In the genomic region with DNA sequence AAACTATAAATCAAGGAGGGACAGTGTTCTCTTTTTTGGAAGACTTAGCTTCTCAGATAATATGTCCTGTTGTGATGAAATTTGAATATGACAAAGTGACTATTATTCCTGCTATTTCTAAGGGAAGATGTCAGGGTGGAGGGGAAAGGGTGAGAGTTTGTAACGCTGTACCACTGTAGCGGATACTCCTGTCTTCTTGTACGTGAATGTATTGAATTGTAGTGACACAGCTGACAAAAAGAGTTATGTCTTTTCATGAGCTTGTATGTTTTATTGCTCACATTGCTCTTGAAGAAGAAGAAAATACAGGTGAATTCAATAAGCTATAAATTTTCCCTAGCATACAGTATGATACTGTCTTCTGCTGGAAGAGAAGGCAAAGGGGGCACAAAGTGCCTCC, we compare ENCODE assay signal across 29 cellular contexts.
"Had no signal": no experiment of that assay in that cellular context is flagged by ENCODE, and none has a peak within 500 bp of the region (broad histone marks: within the 10 kb centered on the region; RNA-seq: fewer than 3 reads in every experiment).

No MANE protein-coding gene starts in this region.

- H3K27ac ChIP-seq: stomach, suprapubic skin, testis, thoracic aorta, thyroid gland, tibial artery, tibial nerve, transverse colon, upper lobe of left lung, upper lobe of right lung, uterus, vagina had no signal

- H3K27me3 ChIP-seq: stomach, suprapubic skin, testis, thyroid gland, tibial artery, tibial nerve, transverse colon, upper lobe of left lung, upper lobe of right lung, uterus, vagina had no signal

- DNase-seq: stimulated activated CD4-positive, alpha-beta T cell treated with anti-CD3 and anti-CD28 coated beads, Interleukin-2, amount 100 ng/mL, for 48 hours; stimulated activated CD4-positive, alpha-beta T cell treated with anti-CD3 and anti-CD28 coated beads, Interleukin-4, amount 100 ng/mL, for 1 hour; stimulated activated CD4-positive, alpha-beta T cell treated with anti-CD3 and anti-CD28 coated beads, Interleukin-4, amount 100 ng/mL, for 24 hours; stimulated activated CD4-positive, alpha-beta T cell treated with anti-CD3 and anti-CD28 coated beads, Interleukin-4, amount 100 ng/mL, for 4 hours; stimulated activated CD8-positive, alpha-beta memory T cell treated with anti-CD3 and anti-CD28 coated beads, Interleukin-4, amount 100 ng/mL, for 48 hours; stimulated activated naive B cell treated with anti-CD40 and anti-IgM and Interleukin-4, amounts not matched to agents 10 μg/mL and 1 μg/mL and 100 μg/mL, for 72 hours; stimulated activated naive CD4-positive, alpha-beta T cell; stimulated activated naive CD4-positive, alpha-beta T cell treated with Interleukin-2 at 50 U/mL for 16 hours; stimulated activated naive CD8-positive, alpha-beta T cell treated with anti-CD3 and anti-CD28 coated beads, Interleukin-15, amount 100 ng/mL, for 72 hours; stimulated activated naive CD8-positive, alpha-beta T cell treated with anti-CD3 and anti-CD28 coated beads, Interleukin-15, Interleukin-2, amounts not matched to agents 100 U/mL and 50 U/mL, for 24 hours; stomach; substantia nigra; testis; thyroid gland; tibial artery; transverse colon; trophoblast cell; upper lobe of left lung; upper lobe of right lung; uterus had no signal

- H3K9me3 Mint-ChIP-seq: stimulated activated memory B cell treated with anti-CD40 and anti-IgM and Interleukin-4, amounts not matched to agents 10 μg/mL and 1 μg/mL and 100 μg/mL, for 72 hours; type B pancreatic cell had no signal

- H3K36me3 ChIP-seq: stomach, suprapubic skin, thoracic aorta, thyroid gland, tibial artery, tibial nerve, transverse colon, upper lobe of left lung, upper lobe of right lung, uterus, vagina had no signal

- ATAC-seq: stimulated activated effector memory CD8-positive, alpha-beta T cell treated with anti-CD3 and anti-CD28 coated beads, Interleukin-12 subunit alpha, Interleukin-12 subunit beta, amount 100 ng/mL, for 72 hours; stimulated activated memory B cell treated with anti-CD40 and anti-IgM and Interleukin-4, amounts not matched to agents 10 μg/mL and 1 μg/mL and 100 μg/mL, for 72 hours; stimulated activated naive B cell treated with anti-CD40 and anti-IgM and Interleukin-4, amounts not matched to agents 10 μg/mL and 1 μg/mL and 100 μg/mL, for 72 hours; stimulated activated naive CD8-positive, alpha-beta T cell treated with anti-CD3 and anti-CD28 coated beads, Interleukin-15, amount 100 ng/mL, for 72 hours; stimulated activated naive CD8-positive, alpha-beta T cell treated with anti-CD3 and anti-CD28 coated beads, Interleukin-15, Interleukin-2, amounts not matched to agents 100 U/mL and 50 U/mL, for 24 hours; upper lobe of right lung had no signal

- H3K9me3 ChIP-seq: stomach, suprapubic skin, testis, thoracic aorta, thyroid gland, tibial artery, tibial nerve, transverse colon, upper lobe of left lung, upper lobe of right lung, uterus, vagina had no signal

- H3K27me3 Mint-ChIP-seq: stimulated activated memory B cell treated with anti-CD40 and anti-IgM and Interleukin-4, amounts not matched to agents 10 μg/mL and 1 μg/mL and 100 μg/mL, for 72 hours; stimulated activated naive B cell treated with anti-CD40 and anti-IgM and Interleukin-4, amounts not matched to agents 10 μg/mL and 1 μg/mL and 100 μg/mL, for 72 hours; stimulated activated naive CD8-positive, alpha-beta T cell treated with anti-CD3 and anti-CD28 coated beads, Interleukin-15, amount 100 ng/mL, for 72 hours; stimulated activated naive CD8-positive, alpha-beta T cell treated with anti-CD3 and anti-CD28 coated beads, Interleukin-15, Interleukin-2, amounts not matched to agents 100 ng/mL and 50 ng/mL, for 24 hours had no signal

- H3K4me3 ChIP-seq: stomach, suprapubic skin, testis, thoracic aorta, thyroid gland, tibial artery, tibial nerve, transverse colon, upper lobe of left lung, upper lobe of right lung, uterus, vagina had no signal

- H3K4me3 Mint-ChIP-seq: stimulated activated effector memory CD8-positive, alpha-beta T cell treated with anti-CD3 and anti-CD28 coated beads, Interleukin-12 subunit alpha, Interleukin-12 subunit beta, amount 100 ng/mL, for 72 hours; stimulated activated memory B cell treated with anti-CD40 and anti-IgM and Interleukin-4, amounts not matched to agents 10 μg/mL and 1 μg/mL and 100 μg/mL, for 72 hours; stimulated activated naive B cell treated with anti-CD40 and anti-IgM and Interleukin-4, amounts not matched to agents 10 μg/mL and 1 μg/mL and 100 μg/mL, for 72 hours; stimulated activated naive CD8-positive, alpha-beta T cell treated with anti-CD3 and anti-CD28 coated beads, Interleukin-15, amount 100 ng/mL, for 72 hours; stimulated activated naive CD8-positive, alpha-beta T cell treated with anti-CD3 and anti-CD28 coated beads, Interleukin-15, Interleukin-2, amounts not matched to agents 100 ng/mL and 50 ng/mL, for 24 hours; type B pancreatic cell had no signal

- FAIRE-seq: urothelium cell line had no signal

- H3K4me1 Mint-ChIP-seq: stimulated activated effector memory CD8-positive, alpha-beta T cell treated with anti-CD3 and anti-CD28 coated beads, Interleukin-12 subunit alpha, Interleukin-12 subunit beta, amount 100 ng/mL, for 72 hours; stimulated activated memory B cell treated with anti-CD40 and anti-IgM and Interleukin-4, amounts not matched to agents 10 μg/mL and 1 μg/mL and 100 μg/mL, for 72 hours; stimulated activated naive B cell treated with anti-CD40 and anti-IgM and Interleukin-4, amounts not matched to agents 10 μg/mL and 1 μg/mL and 100 μg/mL, for 72 hours; stimulated activated naive CD8-positive, alpha-beta T cell treated with anti-CD3 and anti-CD28 coated beads, Interleukin-15, amount 100 ng/mL, for 72 hours had no signal

- H3K36me3 Mint-ChIP-seq: stimulated activated effector memory CD8-positive, alpha-beta T cell treated with anti-CD3 and anti-CD28 coated beads, Interleukin-12 subunit alpha, Interleukin-12 subunit beta, amount 100 ng/mL, for 72 hours; stimulated activated memory B cell treated with anti-CD40 and anti-IgM and Interleukin-4, amounts not matched to agents 10 μg/mL and 1 μg/mL and 100 μg/mL, for 72 hours; stimulated activated naive B cell treated with anti-CD40 and anti-IgM and Interleukin-4, amounts not matched to agents 10 μg/mL and 1 μg/mL and 100 μg/mL, for 72 hours; type B pancreatic cell had no signal

- H3K27ac Mint-ChIP-seq: stimulated activated effector memory CD8-positive, alpha-beta T cell treated with anti-CD3 and anti-CD28 coated beads, Interleukin-12 subunit alpha, Interleukin-12 subunit beta, amount 100 ng/mL, for 72 hours; stimulated activated memory B cell treated with anti-CD40 and anti-IgM and Interleukin-4, amounts not matched to agents 10 μg/mL and 1 μg/mL and 100 μg/mL, for 72 hours; stimulated activated naive B cell treated with anti-CD40 and anti-IgM and Interleukin-4, amounts not matched to agents 10 μg/mL and 1 μg/mL and 100 μg/mL, for 72 hours; stimulated activated naive CD8-positive, alpha-beta T cell treated with anti-CD3 and anti-CD28 coated beads, Interleukin-15, amount 100 ng/mL, for 72 hours; stimulated activated naive CD8-positive, alpha-beta T cell treated with anti-CD3 and anti-CD28 coated beads, Interleukin-15, Interleukin-2, amounts not matched to agents 100 ng/mL and 50 ng/mL, for 24 hours; type B pancreatic cell had no signal

- H3K4me1 ChIP-seq: stomach, suprapubic skin, testis, thyroid gland, tibial nerve, transverse colon, upper lobe of left lung, upper lobe of right lung, uterus, vagina had no signal
